In the genomic region with DNA sequence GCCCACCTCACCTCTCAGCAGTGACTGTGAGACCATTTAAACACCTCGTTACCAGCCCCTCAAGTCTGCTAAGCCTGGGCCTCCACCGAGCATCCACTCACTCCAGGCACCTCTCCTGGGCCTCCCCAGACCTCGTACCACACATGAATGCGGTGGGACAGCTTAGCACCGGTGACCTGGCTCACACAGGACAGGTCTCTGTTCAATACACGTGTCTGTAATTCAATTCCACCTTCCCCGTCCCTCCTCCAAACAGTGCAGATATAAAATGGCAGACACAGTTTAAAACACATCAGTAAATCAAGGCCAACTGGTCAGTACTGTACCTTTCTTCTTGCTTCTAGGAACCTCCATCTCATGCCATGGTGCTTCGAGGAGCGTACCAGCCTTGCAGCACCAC, we compare ENCODE assay signal across 23 cellular contexts.
DNase-seq lines count a peak whose midpoint lies in the region; ATAC-seq, FAIRE-seq and TF ChIP-seq lines count a peak whose summit lies in the region.
"Had no signal": no experiment of that assay in that cellular context is flagged by ENCODE, and none has a peak within 500 bp of the region (broad histone marks: within the 10 kb centered on the region; RNA-seq: fewer than 3 reads in every experiment).

No MANE protein-coding gene starts in this region.

- ATAC-seq in activated CD4-positive, alpha-beta T cell treated with anti-CD3 and anti-CD28 coated beads for 36 hours = no peak
- ATAC-seq in naive thymus-derived CD4-positive, alpha-beta T cell = no peak
- no peak for ATAC-seq in HG03135 (IDR thresholded peaks at IDR 0.05; ENCODE audit: unreplicated experiment)
- no peak for ATAC-seq in HG02870 (IDR thresholded peaks at IDR 0.05; ENCODE audit: unreplicated experiment)
- ATAC-seq: heart right ventricle; naive thymus-derived CD8-positive, alpha-beta T cell had no signal

- H3K4me3 ChIP-seq in bronchial epithelial cell (ENCODE audit: low read depth, low read length) (no peak overlapping the region), transverse colon (no peak overlapping the region)
- no peak overlapping the region for H3K4me3 ChIP-seq in naive thymus-derived CD4-positive, alpha-beta T cell (ENCODE audit: low read length)
- H3K4me3 ChIP-seq: GM23248, heart right ventricle, spleen, thoracic aorta had no signal

- no peaks in the 10 kb centered on the region for H3K27me3 ChIP-seq in bronchial epithelial cell (ENCODE audit: control insufficient read depth, insufficient read depth, low read length)
- no peaks in the 10 kb centered on the region for H3K27me3 ChIP-seq in naive thymus-derived CD4-positive, alpha-beta T cell (ENCODE audit: control insufficient read depth in 2 of 2, insufficient read depth in 2 of 2, low read length in 2 of 2)
- H3K27me3 ChIP-seq in transverse colon = no peaks in the 10 kb centered on the region
- H3K27me3 ChIP-seq: BE2C, heart right ventricle, spleen had no signal

- WGBS in transverse colon (ENCODE audit: low coverage in 1 of 2), 2 donors = 83% methylated on average over 9 of the region's 9 CpGs; no CpG with 5 or more reads in 1 of the 2 donors

- peaks cover 7% of the 10 kb centered on the region for H3K4me1 Mint-ChIP-seq in activated CD4-positive, alpha-beta T cell treated with anti-CD3 and anti-CD28 coated beads for 36 hours
- peaks cover 16% of the 10 kb centered on the region for H3K4me1 Mint-ChIP-seq in HFFc6 (ENCODE audit: low read depth)
- peaks cover 15 to 27% (median 18%) of the 10 kb centered on the region in 7 donors for H3K4me1 Mint-ChIP-seq in naive thymus-derived CD4-positive, alpha-beta T cell

- peaks cover 0 to 4% of the 10 kb centered on the region in 2 donors for H3K4me1 ChIP-seq in naive thymus-derived CD4-positive, alpha-beta T cell (ENCODE audit: control insufficient read depth in 2 of 2, insufficient read depth in 2 of 2, low read length in 2 of 2)
- H3K4me1 ChIP-seq in transverse colon = peaks cover 0 to 12% (median 5%) of the 10 kb centered on the region in 4 donors
- H3K4me1 ChIP-seq: BE2C had no signal

- TF ChIP-seq CTCF in HFFc6 (IDR thresholded peaks at IDR 0.05) (no peak), bronchial epithelial cell (IDR thresholded peaks at IDR 0.05; ENCODE audit: insufficient read depth, low read length, severe bottlenecking) (no peak), transverse colon (IDR thresholded peaks at IDR 0.05) (no peak)

- no peak for DNase-seq in activated CD4-positive, alpha-beta T cell treated with anti-CD3 and anti-CD28 coated beads for 36 hours
- no peak for DNase-seq in activated CD4-positive, alpha-beta T cell treated with anti-CD3 and anti-CD28 coated beads for 1 hour
- DNase-seq in HFFc6 = no peak
- no peak for DNase-seq in bronchial epithelial cell (ENCODE audit: low read depth)
- no peak for DNase-seq in naive thymus-derived CD4-positive, alpha-beta T cell
- no peak for DNase-seq in transverse colon
- DNase-seq: 8988T; BE2C; cerebellar nuclear complex; effector memory CD4-positive, alpha-beta T cell; GM23248; heart right ventricle; naive thymus-derived CD8-positive, alpha-beta T cell; NCI-H2029; RPMI8226; spleen had no signal

- in situ Hi-C loops in transverse colon (cut with MboI; ENCODE audit: low pct_ligation_motif_present in 1 of 4, low pct_unique_long_range_greater_than_20kb in 1 of 4, low sequenced_read_pairs in 3 of 4) = no loop called here

- no peak for TF ChIP-seq POLR2A in transverse colon (IDR thresholded peaks at IDR 0.05)

- peak; percentile 68 for FAIRE-seq in bronchial epithelial cell (lab: Jason Lieb, UNC)
- FAIRE-seq: keratinocyte, TTC549 had no signal

- intact Hi-C loops in activated CD4-positive, alpha-beta T cell treated with anti-CD3 and anti-CD28 coated beads for 36 hours (cut with DNase I, micrococcal nuclease) = no loop called here
- intact Hi-C loops in naive thymus-derived CD4-positive, alpha-beta T cell (cut with micrococcal nuclease) = no loop called here
- intact Hi-C loops in transverse colon (cut with DNase I; ENCODE audit: low total_unique reads) = loop anchor here (2.0 to 5.0 kb wide), 2 partner anchors 63 to 919 kb away; no protein-coding TSS in a partner anchor

- peak overlapping the region; percentile 66 for H3K27ac Mint-ChIP-seq in activated CD4-positive, alpha-beta T cell treated with anti-CD3 and anti-CD28 coated beads for 36 hours
- H3K27ac Mint-ChIP-seq in HFFc6 = peak overlapping the region; percentile 58
- peak overlapping the region in 5 of 9 donors; percentile 38 to 51 (median 42) for H3K27ac Mint-ChIP-seq in naive thymus-derived CD4-positive, alpha-beta T cell

- H3K4me3 Mint-ChIP-seq in activated CD4-positive, alpha-beta T cell treated with anti-CD3 and anti-CD28 coated beads for 36 hours = no peak overlapping the region
- no peak overlapping the region for H3K4me3 Mint-ChIP-seq in HFFc6
- no peak overlapping the region for H3K4me3 Mint-ChIP-seq in naive thymus-derived CD4-positive, alpha-beta T cell

- no peak for TF ChIP-seq EP300 in transverse colon (IDR thresholded peaks at IDR 0.05; ENCODE audit: low read depth)

- H3K27ac ChIP-seq in naive thymus-derived CD4-positive, alpha-beta T cell (ENCODE audit: low read depth, low read length) = no peak overlapping the region
- no peak overlapping the region for H3K27ac ChIP-seq in transverse colon
- H3K27ac ChIP-seq: GM23248, heart right ventricle, HL-60, KMS-11, spleen, thoracic aorta had no signal

- no peaks in the 10 kb centered on the region for H3K9me3 Mint-ChIP-seq in activated CD4-positive, alpha-beta T cell treated with anti-CD3 and anti-CD28 coated beads for 36 hours (ENCODE audit: low read depth)
- peaks cover 4% of the 10 kb centered on the region; the same call in 1 of the 2 replicates for H3K9me3 Mint-ChIP-seq in HFFc6
- peaks cover 0 to 6% (median 0%) of the 10 kb centered on the region in 11 donors for H3K9me3 Mint-ChIP-seq in naive thymus-derived CD4-positive, alpha-beta T cell

- no peaks in the 10 kb centered on the region for H3K9me3 ChIP-seq in naive thymus-derived CD4-positive, alpha-beta T cell (ENCODE audit: control insufficient read depth in 2 of 3, low read length in 3 of 3)
- no peaks in the 10 kb centered on the region for H3K9me3 ChIP-seq in transverse colon
- H3K9me3 ChIP-seq: BE2C, heart right ventricle, spleen, thoracic aorta had no signal

- POLR2A ChIA-PET in activated CD4-positive, alpha-beta T cell treated with anti-CD3 and anti-CD28 coated beads for 36 hours (lab: Charles Lee) = no interaction called here
- POLR2A ChIA-PET in naive thymus-derived CD4-positive, alpha-beta T cell (lab: Charles Lee) = no interaction called here

- peaks cover 20% of the 10 kb centered on the region for H3K36me3 Mint-ChIP-seq in activated CD4-positive, alpha-beta T cell treated with anti-CD3 and anti-CD28 coated beads for 36 hours (ENCODE audit: low read depth)
- peaks cover 14% of the 10 kb centered on the region for H3K36me3 Mint-ChIP-seq in HFFc6 (ENCODE audit: low read depth)
- H3K36me3 Mint-ChIP-seq in naive thymus-derived CD4-positive, alpha-beta T cell = peaks cover 0 to 6% (median 0%) of the 10 kb centered on the region in 5 donors

- H3K27me3 Mint-ChIP-seq in activated CD4-positive, alpha-beta T cell treated with anti-CD3 and anti-CD28 coated beads for 36 hours = no peaks in the 10 kb centered on the region
- peaks cover 16% of the 10 kb centered on the region for H3K27me3 Mint-ChIP-seq in HFFc6 (ENCODE audit: insufficient read depth)
- no peaks in the 10 kb centered on the region for H3K27me3 Mint-ChIP-seq in naive thymus-derived CD4-positive, alpha-beta T cell
- H3K27me3 Mint-ChIP-seq: naive thymus-derived CD8-positive, alpha-beta T cell had no signal

- CTCF ChIA-PET in activated CD4-positive, alpha-beta T cell treated with anti-CD3 and anti-CD28 coated beads for 36 hours (lab: Charles Lee) = no interaction called here
- CTCF ChIA-PET in naive thymus-derived CD4-positive, alpha-beta T cell (lab: Charles Lee) = no interaction called here

- peaks cover 32% of the 10 kb centered on the region for H3K36me3 ChIP-seq in bronchial epithelial cell (ENCODE audit: control insufficient read depth, insufficient read depth, low read length)
- peaks cover 5 to 71% (median 19%) of the 10 kb centered on the region in 3 experiments for H3K36me3 ChIP-seq in naive thymus-derived CD4-positive, alpha-beta T cell (ENCODE audit: control insufficient read depth in 2 of 3, insufficient read depth in 3 of 3, low read length in 3 of 3)
- peaks cover 0 to 16% (median 4%) of the 10 kb centered on the region in 4 donors for H3K36me3 ChIP-seq in transverse colon
